Comparison of ENCODE assay signal across 19 cellular contexts in the genomic region with DNA sequence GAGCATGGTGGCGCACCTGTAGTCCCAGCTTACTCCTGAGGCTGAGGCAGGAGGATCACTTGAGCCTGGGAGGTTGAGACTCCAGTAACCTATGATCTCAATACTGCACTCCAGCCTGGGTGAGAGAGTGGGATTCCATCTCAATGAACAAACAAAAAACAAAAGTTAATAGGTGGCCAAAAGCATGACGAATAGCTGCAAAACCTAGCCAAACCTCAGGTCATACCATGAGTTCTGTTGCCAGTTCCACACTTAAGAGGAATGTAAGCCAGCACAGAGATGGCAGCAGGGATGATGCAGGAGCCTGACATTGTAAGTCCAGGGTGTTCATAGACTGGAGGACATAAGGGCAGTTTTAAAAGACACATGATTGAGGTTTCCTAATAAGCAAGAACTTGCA. TPM values are rescaled to one million over a fixed set of nuclear protein-coding genes. Genes with fewer than 3 reads are reported as not detected.
DNase-seq lines count a peak whose midpoint lies in the region; ATAC-seq and TF ChIP-seq lines count a peak whose summit lies in the region.
"Had no signal": no experiment of that assay in that cellular context is flagged by ENCODE, and none has a peak within 500 bp of the region (broad histone marks: within the 10 kb centered on the region; RNA-seq: fewer than 3 reads in every experiment).

No MANE protein-coding gene starts in this region.

- H3K27me3 Mint-ChIP-seq in activated T-cell treated with anti-CD3 and anti-CD28 coated beads, Interleukin-2, amount 50 U/mL, for 72 hours (ENCODE audit: low read depth): peaks cover 29% of the 10 kb centered on the region

- POLR2A ChIA-PET in RWPE1 (lab: Yijun Ruan, JAX; ENCODE audit: low non-redundant PET): no interaction called here

- no peak for ATAC-seq in activated T-cell treated with anti-CD3 and anti-CD28 coated beads, Interleukin-2, amount 50 U/mL, for 72 hours (replicated peaks in 1 of 2)
- no peak for ATAC-seq in HG03378 (IDR thresholded peaks at IDR 0.05; ENCODE audit: unreplicated experiment)
- no peak for ATAC-seq in activated naive CD4-positive, alpha-beta T cell treated with anti-CD3 and anti-CD28 coated beads, Interleukin-2, amount 50 U/mL, for 72 hours
- ATAC-seq: activated CD8-positive, alpha-beta memory T cell treated with anti-CD3 and anti-CD28 coated beads, Interleukin-2, amount 10 ng/mL, durations not matched to agents 7 days and 5 days; lower lobe of right lung; natural killer cell treated with Interleukin-12 subunit alpha and Interleukin-12 subunit beta and Interleukin-15 and Interleukin-18, amount 100 ng/mL, for 72 hours; stimulated activated naive CD8-positive, alpha-beta T cell treated with anti-CD3 and anti-CD28 coated beads, Interleukin-15, Interleukin-2, amounts not matched to agents 100 U/mL and 50 U/mL, for 24 hours had no signal

- H3K9me3 Mint-ChIP-seq in activated T-cell treated with anti-CD3 and anti-CD28 coated beads, Interleukin-2, amount 50 U/mL, for 72 hours: no peaks in the 10 kb centered on the region
- no peaks in the 10 kb centered on the region for H3K9me3 Mint-ChIP-seq in activated naive CD4-positive, alpha-beta T cell treated with anti-CD3 and anti-CD28 coated beads, Interleukin-2, amount 50 U/mL, for 72 hours
- H3K9me3 Mint-ChIP-seq: natural killer cell treated with Interleukin-12 subunit alpha and Interleukin-12 subunit beta and Interleukin-15 and Interleukin-18, amount 100 ng/mL, for 72 hours had no signal

- DNase-seq in Daoy (ENCODE audit: low read depth): peak; percentile 51
- DNase-seq in RWPE1 (ENCODE audit: low spot score): no peak
- peak; percentile 18 for DNase-seq in fibroblast of gingiva (ENCODE audit: low read depth)
- peak; percentile 96 for DNase-seq in renal cortical epithelial cell (ENCODE audit: low read depth)
- no peak for DNase-seq in NCI-H1092 (lab: John Stamatoyannopoulos, UW)
- DNase-seq in activated T-cell treated with anti-CD3 and anti-CD28 coated beads, Interleukin-2, amount 50 U/mL, for 72 hours: no peak
- no peak for DNase-seq in activated naive CD4-positive, alpha-beta T cell treated with anti-CD3 and anti-CD28 coated beads, Interleukin-2, amount 50 U/mL, for 72 hours (ENCODE audit: low spot score in 2 of 2)
- DNase-seq: activated CD4-positive, CD25-positive, alpha-beta regulatory T cell treated with anti-CD3 and anti-CD28 coated beads, Interleukin-2, amount 50 U/mL, for 72 hours; activated CD8-positive, alpha-beta memory T cell treated with anti-CD3 and anti-CD28 coated beads, Interleukin-2, amount 10 ng/mL, durations not matched to agents 7 days and 5 days; activated gamma-delta T cell treated with Interleukin-2 at 50 U/mL for 16 hours; AML-193; brain microvascular endothelial cell; lower lobe of right lung; NCI-H1694; SIG-M5; stimulated activated CD4-positive, alpha-beta T cell treated with anti-CD3 and anti-CD28 coated beads, Interleukin-12 subunit alpha, Interleukin-12 subunit beta, amount 100 ng/mL, for 4 hours; stimulated activated naive CD8-positive, alpha-beta T cell treated with anti-CD3 and anti-CD28 coated beads, Interleukin-15, Interleukin-2, amounts not matched to agents 100 U/mL and 50 U/mL, for 24 hours had no signal

- CTCF ChIA-PET in RWPE1 (lab: Yijun Ruan, JAX): no interaction called here

- no peaks in the 10 kb centered on the region for H3K36me3 Mint-ChIP-seq in activated T-cell treated with anti-CD3 and anti-CD28 coated beads, Interleukin-2, amount 50 U/mL, for 72 hours (ENCODE audit: insufficient read depth in 2 of 2)
- H3K36me3 Mint-ChIP-seq in activated naive CD4-positive, alpha-beta T cell treated with anti-CD3 and anti-CD28 coated beads, Interleukin-2, amount 50 U/mL, for 72 hours: no peaks in the 10 kb centered on the region
- H3K36me3 Mint-ChIP-seq: natural killer cell treated with Interleukin-12 subunit alpha and Interleukin-12 subunit beta and Interleukin-15 and Interleukin-18, amount 100 ng/mL, for 72 hours had no signal

- H3K4me3 Mint-ChIP-seq in activated T-cell treated with anti-CD3 and anti-CD28 coated beads, Interleukin-2, amount 50 U/mL, for 72 hours: no peak overlapping the region
- H3K4me3 Mint-ChIP-seq: activated CD8-positive, alpha-beta memory T cell treated with anti-CD3 and anti-CD28 coated beads, Interleukin-2, amount 10 ng/mL, durations not matched to agents 7 days and 5 days; natural killer cell treated with Interleukin-12 subunit alpha and Interleukin-12 subunit beta and Interleukin-15 and Interleukin-18, amount 100 ng/mL, for 72 hours had no signal

- H3K27ac Mint-ChIP-seq in activated T-cell treated with anti-CD3 and anti-CD28 coated beads, Interleukin-2, amount 50 U/mL, for 72 hours: no peak overlapping the region
- H3K27ac Mint-ChIP-seq in activated naive CD4-positive, alpha-beta T cell treated with anti-CD3 and anti-CD28 coated beads, Interleukin-2, amount 50 U/mL, for 72 hours: no peak overlapping the region
- H3K27ac Mint-ChIP-seq: activated CD8-positive, alpha-beta memory T cell treated with anti-CD3 and anti-CD28 coated beads, Interleukin-2, amount 10 ng/mL, durations not matched to agents 7 days and 5 days; natural killer cell treated with Interleukin-12 subunit alpha and Interleukin-12 subunit beta and Interleukin-15 and Interleukin-18, amount 100 ng/mL, for 72 hours had no signal

- TF ChIP-seq CTCF in RWPE1 (conservative IDR thresholded peaks at IDR 0.05; ENCODE audit: low read depth): no peak

- H3K4me1 Mint-ChIP-seq in activated T-cell treated with anti-CD3 and anti-CD28 coated beads, Interleukin-2, amount 50 U/mL, for 72 hours (ENCODE audit: low read depth): peaks cover 54% of the 10 kb centered on the region

- H3K27ac ChIP-seq in RWPE1: peak overlapping the region; percentile 29; the same call in 1 of the 2 replicates
- H3K27ac ChIP-seq: brain microvascular endothelial cell, lower lobe of right lung had no signal

RNA-seq across cellular contexts. Expression of gene RMDN2, which starts 55.3 kb away (rescaled TPM):
- total RNA-seq in Daoy (2014; rRNA removed; shearing (Covaris generic)): 7.4 and 11.4 TPM in 2 replicates
- 5.2 and 18.1 TPM in 2 replicates for total RNA-seq in renal cortical epithelial cell
- total RNA-seq in activated T-cell treated with anti-CD3 and anti-CD28 coated beads, Interleukin-2, amount 50 U/mL, for 72 hours: 1 to 10 TPM; 1.4 to 2.6 TPM
- total RNA-seq in activated naive CD4-positive, alpha-beta T cell treated with anti-CD3 and anti-CD28 coated beads, Interleukin-2, amount 50 U/mL, for 72 hours: 1 to 10 TPM in 1 of 2 donors, under 1 TPM in 1; 0.75 to 1.5 TPM

Comparison
In these comparisons a context has a peak if more than half of its experiments do, and no peak if none do; other contexts are left out.
1. DNase-seq: peak in Daoy (single experiment), fibroblast of gingiva (single experiment) and renal cortical epithelial cell (single experiment); none in RWPE1 (single experiment), NCI-H1092 (single experiment), activated T-cell treated with anti-CD3 and anti-CD28 coated beads, Interleukin-2, amount 50 U/mL, for 72 hours (0 of 2) and activated naive CD4-positive, alpha-beta T cell treated with anti-CD3 and anti-CD28 coated beads, Interleukin-2, amount 50 U/mL, for 72 hours (0 of 2).